Comparison of ENCODE assay signal across 6 cellular contexts in the genomic region with DNA sequence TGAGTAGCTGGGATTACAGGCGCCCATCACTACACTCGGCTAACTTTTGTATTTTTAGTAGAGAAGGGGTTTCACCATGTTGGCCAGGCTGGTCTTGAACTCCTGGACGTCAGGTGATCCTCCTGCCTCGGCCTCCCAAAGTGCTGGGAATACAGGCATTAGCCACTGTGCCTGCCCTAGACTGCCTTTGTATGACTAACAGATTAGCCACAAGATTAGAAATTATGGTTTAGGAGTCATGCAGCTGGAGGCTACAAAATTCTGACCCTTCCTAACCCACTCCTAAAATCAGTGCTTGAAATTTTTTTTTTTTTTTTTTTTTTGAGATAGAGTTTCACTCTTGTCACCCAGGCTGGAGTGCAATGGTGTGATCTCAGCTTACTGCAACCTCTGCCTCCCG. TPM values are rescaled to one million over a fixed set of nuclear protein-coding genes. Genes with fewer than 3 reads are reported as not detected.
DNase-seq lines count a peak whose midpoint lies in the region; FAIRE-seq and TF ChIP-seq lines count a peak whose summit lies in the region.
"Not testable (repeated sequence)": the region's sequence is repeated elsewhere in the genome, so short reads cannot be mapped to it uniquely, and the experiment has no call there.

No MANE protein-coding gene starts in this region.

- H4K20me1 ChIP-seq in H9 (ENCODE audit: control insufficient read depth, insufficient read depth, insufficient read length); H1 (replicated peaks in 1 of 2; ENCODE audit: control insufficient read depth in 1 of 2, insufficient read depth in 2 of 2, low read length in 2 of 2): not testable (repeated sequence)

- not testable (repeated sequence) for H2AK5ac ChIP-seq in H9 (ENCODE audit: insufficient read length, low read length); mesendoderm (ENCODE audit: low read length)
- H2AK5ac ChIP-seq in H1 (ENCODE audit: low read depth, low read length) = peak overlapping the region; percentile 98; the same call in 1 of the 2 replicates

- not testable (repeated sequence) for H3K27me3 ChIP-seq in H9 (ENCODE audit: insufficient read depth, low read length); HUES64 (ENCODE audit: insufficient read depth, low read length); H1 (replicated peaks in 1 of 4; ENCODE audit: control insufficient read depth in 3 of 4, extremely low read depth in 1 of 4, insufficient read depth in 3 of 4, low read length in 3 of 4); mesendoderm (ENCODE audit: insufficient read depth, low read length, poor library complexity)

- H3K4me2 ChIP-seq in H9 (ENCODE audit: insufficient read depth, insufficient read length, low read length); mesendoderm (ENCODE audit: low read length): not testable (repeated sequence)
- peak overlapping the region; percentile 57 to 67; a peak in 3 of 4 replicates for H3K4me2 ChIP-seq in H1 (ENCODE audit: insufficient read depth in 1 of 2, low read depth in 2 of 2, low read length in 2 of 2)

- peaks cover 11% of the 10 kb centered on the region; the same call in 1 of the 2 replicates for H3K4me1 ChIP-seq in H9 (ENCODE audit: insufficient read depth, low read length)
- H3K4me1 ChIP-seq in HUES64 (ENCODE audit: insufficient read depth, low read length) = peaks cover 33% of the 10 kb centered on the region
- peaks cover 9 to 39% (median 23%) of the 10 kb centered on the region in 4 experiments for H3K4me1 ChIP-seq in H1 (replicated peaks in 1 of 4; ENCODE audit: control insufficient read depth in 3 of 4, insufficient read depth in 4 of 4, low read length in 3 of 4)
- H3K4me1 ChIP-seq in mesendoderm (ENCODE audit: control insufficient read depth, low read depth, low read length) = not testable (repeated sequence)

- H3K18ac ChIP-seq in H9 (ENCODE audit: insufficient read length, low read depth, low read length); mesendoderm (ENCODE audit: low read length): not testable (repeated sequence)
- H3K18ac ChIP-seq in H1 (ENCODE audit: extremely low read depth, low read length) = peak overlapping the region; percentile 99; the same call in 1 of the 2 replicates

- POLR2A ChIA-PET in H1 (lab: Charles Lee; ENCODE audit: partially characterized antibody) = interaction anchor here (0.5 to 7.4 kb wide), 14 partner anchors 11 to 466 kb away, joined by 3 to 144 read pairs (median 5); partner anchors contain the start of genes CLDN15, MOGAT3, PLOD3 and ZNHIT1

- H3K23me2 ChIP-seq in H9 (ENCODE audit: insufficient read length, low read depth, low read length, poor library complexity, severe bottlenecking); H1 (ENCODE audit: low read depth, low read length): not testable (repeated sequence)

- H2BK12ac ChIP-seq in H9 (ENCODE audit: insufficient read length, low read depth, low read length) = not testable (repeated sequence)
- peak overlapping the region; percentile 91; the same call in 1 of the 2 replicates for H2BK12ac ChIP-seq in H1 (ENCODE audit: low read depth, low read length)

- H2AFZ ChIP-seq in H9 (ENCODE audit: low read length); H1 (ENCODE audit: low read length): not testable (repeated sequence)

- TF ChIP-seq EP300 in H1 (IDR thresholded peaks at IDR 0.05; ENCODE audit: borderline replicate concordance in 1 of 2, low read depth in 2 of 2, low read length in 2 of 2) = not testable (repeated sequence)

- not testable (repeated sequence) for H2BK15ac ChIP-seq in H9 (ENCODE audit: low read depth, low read length); H1 (ENCODE audit: low read length); mesendoderm (replicated peaks; ENCODE audit: low read depth)

- not testable (repeated sequence) for H3K23ac ChIP-seq in H9 (ENCODE audit: insufficient read length, low read depth, low read length); H1 (ENCODE audit: insufficient read length); mesendoderm (ENCODE audit: low read length)

- not testable (repeated sequence) for H2BK20ac ChIP-seq in H9 (ENCODE audit: low read depth, low read length, poor library complexity, severe bottlenecking)
- H2BK20ac ChIP-seq in H1 (ENCODE audit: low read length) = peak overlapping the region; percentile 88; the same call in 1 of the 2 replicates

- no CpG with 5 or more reads among the region's 5 CpGs for WGBS in H9 (ENCODE audit: extremely low coverage, insufficient read length, low lambda C conversion rate)
- WGBS in HUES64 = 76% methylated on average over 5 of the region's 5 CpGs
- 63% methylated on average over 5 of the region's 5 CpGs; no CpG with 5 or more reads in 1 of the 2 experiments for WGBS in H1 (ENCODE audit: extremely low coverage in 1 of 2, insufficient coverage in 1 of 2, insufficient read length in 1 of 2, insufficient replicate concordance in 2 of 2, low coverage in 1 of 2, low lambda C conversion rate in 2 of 2, missing lambda C conversion rate in 1 of 2), 2 experiments
- no CpG with 5 or more reads among the region's 5 CpGs for WGBS in mesendoderm (ENCODE audit: extremely low coverage, insufficient coverage, low lambda C conversion rate)

- TF ChIP-seq CTCF in H9 (conservative IDR thresholded peaks at IDR 0.05); H1 (IDR thresholded peaks at IDR 0.05; ENCODE audit: control extremely low read depth in 1 of 3, insufficient read depth in 1 of 3, low read depth in 1 of 3, low read length in 3 of 3): not testable (repeated sequence)

- CTCF ChIA-PET in H1 (lab: Charles Lee; ENCODE audit: partially characterized antibody) = interaction anchor here (0.8 to 3.8 kb wide), 7 partner anchors 8 to 220 kb away, joined by 3 to 29 read pairs (median 6); no protein-coding TSS in a partner anchor

- not testable (repeated sequence) for H3K56ac ChIP-seq in H9 (ENCODE audit: insufficient read length, low read depth, low read length); H1 (replicated peaks; ENCODE audit: insufficient read length, low read depth, low read length)
- H3K56ac ChIP-seq in mesendoderm (ENCODE audit: low read length) = peak overlapping the region; percentile 7

- not testable (repeated sequence) for H3K4ac ChIP-seq in H9 (ENCODE audit: low read depth, low read length); H1 (replicated peaks; ENCODE audit: insufficient read length, low read depth, low read length); mesendoderm (ENCODE audit: low read depth, low read length)

- 0 out of 5 replicates have a peak overlapping the region, but pooled peaks of 1 of the 2 experiments have one; percentile 17 for H3K4me3 Mint-ChIP-seq in H9

- not testable (repeated sequence) for H3K4me3 ChIP-seq in HUES64 (ENCODE audit: low read length); H1 (ENCODE audit: extremely low read depth in 1 of 4, insufficient read depth in 2 of 4, low read depth in 3 of 4, low read length in 4 of 4); mesendoderm (ENCODE audit: low read length)

- H4K5ac ChIP-seq in H9 (ENCODE audit: insufficient read length, low read depth, low read length); mesendoderm (ENCODE audit: low read length): not testable (repeated sequence)
- H4K5ac ChIP-seq in H1 (ENCODE audit: insufficient read length, low read depth, low read length) = peak overlapping the region; percentile 51

- H3K36me3 ChIP-seq in HUES64 (ENCODE audit: insufficient read depth, low read length); H1 (ENCODE audit: control insufficient read depth in 2 of 4, insufficient read depth in 4 of 4, low read length in 3 of 4); mesendoderm (ENCODE audit: control insufficient read depth, insufficient read depth, low read length): not testable (repeated sequence)

- not testable (repeated sequence) for H4K8ac ChIP-seq in H9 (replicated peaks; ENCODE audit: insufficient read length, low read depth, low read length); H1 (ENCODE audit: extremely low read depth, insufficient read depth, low read length); mesendoderm (ENCODE audit: low read depth, low read length)

- not testable (repeated sequence) for H3K9me3 Mint-ChIP-seq in H9

- not testable (repeated sequence) for FAIRE-seq in H1 (lab: Jason Lieb, UNC)

- H3K27me3 Mint-ChIP-seq in H9 (ENCODE audit: low read depth) = not testable (repeated sequence)

- not testable (repeated sequence) for TF ChIP-seq POLR2A in H1 (IDR thresholded peaks at IDR 0.05; ENCODE audit: control extremely low read depth in 1 of 2, low read depth in 2 of 2, low read length in 2 of 2)

- not testable (repeated sequence) for H3T11ph ChIP-seq in H9 (ENCODE audit: low read length)

- H3K9ac ChIP-seq in H9 (ENCODE audit: extremely low read depth, insufficient read length, low read length); HUES64 (ENCODE audit: low read depth, low read length); H1 (replicated peaks in 1 of 4; ENCODE audit: extremely low read depth in 1 of 4, low read depth in 3 of 4, low read length in 3 of 4); mesendoderm (ENCODE audit: low read length): not testable (repeated sequence)

- not testable (repeated sequence) for H2BK120ac ChIP-seq in H9 (ENCODE audit: low read depth, low read length, poor library complexity, severe bottlenecking); mesendoderm (ENCODE audit: low read depth, low read length)
- H2BK120ac ChIP-seq in H1 (replicated peaks; ENCODE audit: low read depth, low read length) = peak overlapping the region; percentile 14

- TF ChIP-seq RAD21 in H1 (IDR thresholded peaks at IDR 0.05 in 1 of 2, conservative IDR thresholded peaks at IDR 0.05 in 1 of 2; ENCODE audit: low read depth in 2 of 2, low read length in 2 of 2) = not testable (repeated sequence)

- not testable (repeated sequence) for H2BK5ac ChIP-seq in H9 (ENCODE audit: insufficient read length, low read length); mesendoderm (ENCODE audit: low read length)
- H2BK5ac ChIP-seq in H1 (ENCODE audit: low read depth, low read length) = peak overlapping the region; percentile 100

- H3K36me3 Mint-ChIP-seq in H9 (ENCODE audit: insufficient read depth in 1 of 3, low read depth in 3 of 3) = not testable (repeated sequence)

- H3K79me2 ChIP-seq in H9 (ENCODE audit: insufficient read depth, low read length); mesendoderm (ENCODE audit: control insufficient read depth, insufficient read depth, low read length): not testable (repeated sequence)
- H3K79me2 ChIP-seq in H1 (ENCODE audit: control insufficient read depth in 1 of 2, insufficient read depth in 2 of 2, low read length in 2 of 2) = peaks cover 0 to 19% of the 10 kb centered on the region in 2 experiments; a peak in 2 of 4 replicates

- H3K27ac Mint-ChIP-seq in H9 = peak overlapping the region in 2 of 3 experiments; percentile 99; a peak in 5 of 7 replicates

- H3K4me1 Mint-ChIP-seq in H9 = peaks cover 50 to 54% of the 10 kb centered on the region in 2 experiments

- H3K27ac ChIP-seq in H9 (ENCODE audit: insufficient read length, low read depth, low read length); mesendoderm (ENCODE audit: low read depth, low read length): not testable (repeated sequence)
- H3K27ac ChIP-seq in HUES64 (ENCODE audit: low read depth, low read length) (peak overlapping the region; percentile 100; the same call in 1 of the 2 replicates), H1 (ENCODE audit: low read depth, low read length) (peak overlapping the region; percentile 25; the same call in 1 of the 2 replicates)

- not testable (repeated sequence) for H3K14ac ChIP-seq in H9 (ENCODE audit: insufficient read depth, low read length); H1 (ENCODE audit: insufficient read length)

- H3K9me3 ChIP-seq in H9 (ENCODE audit: control insufficient read depth, low read depth, low read length); HUES64 (ENCODE audit: insufficient read depth, low read depth, low read length); H1 (ENCODE audit: insufficient read depth in 2 of 2, low read depth in 1 of 2, low read length in 1 of 2): not testable (repeated sequence)

- DNase-seq in EH (ENCODE audit: low read depth) = peak; percentile 22
- not testable (repeated sequence) for DNase-seq in H9; H1 (ENCODE audit: low read depth in 1 of 2, low spot score in 2 of 2); mesendoderm
- DNase-seq in RPMI7951 (ENCODE audit: low read depth) = peak; percentile 60

- not testable (repeated sequence) for H3K79me1 ChIP-seq in H9 (ENCODE audit: insufficient read depth, low read depth, low read length, poor library complexity, severe bottlenecking); H1 (ENCODE audit: low read depth, low read length); mesendoderm (ENCODE audit: low read length)

- H4K91ac ChIP-seq in H9 (ENCODE audit: insufficient read length, low read depth, low read length) (peak overlapping the region; percentile 21), H1 (replicated peaks; ENCODE audit: insufficient read length, low read length) (peak overlapping the region; percentile 91)

RNA-seq across cellular contexts. Expression of gene IFT22, which starts 29.0 kb away (rescaled TPM):
- total RNA-seq in H9 (2021) = 19.8 and 21.3 TPM in 2 replicates
- polyA plus RNA-seq in HUES64 (2013, experiment 1 of 2) = 23.7 TPM
- 25.2 TPM for polyA plus RNA-seq in HUES64 (2013, experiment 2 of 2)
- 58.2 and 62.0 TPM in 2 replicates for total RNA-seq in RPMI7951 (2014; rRNA removed; shearing (Covaris generic))
- total RNA-seq in H1 (2021; fragmentation: NEBNext Ultra II Directional; extraction: Animal tissue kit (Norgen Biotek cat#: 25700)) = 17.7 and 17.8 TPM in 2 replicates
- polyA plus RNA-seq in H1 (2011; rRNA removed) = 12.5 and 18.9 TPM in 2 replicates
- polyA plus RNA-seq in H1 (2011; cell fraction: cytosol; rRNA removed) = 18.8 TPM
- polyA plus RNA-seq in H1 (2011; cell fraction: nucleus; rRNA removed) = 12.3 TPM
- 25.7 to 34.5 TPM (median 29.0 TPM) in 4 replicates for polyA plus RNA-seq in H1 (2012, experiment 1 of 2)
- polyA plus RNA-seq in H1 (2012, experiment 2 of 2) = 25.3 TPM
- polyA plus RNA-seq in H1 (2013, experiment 1 of 2) = 17.7 TPM
- 17.7 TPM for polyA plus RNA-seq in H1 (2013, experiment 2 of 2)
- 22.1 and 25.8 TPM in 2 replicates for polyA minus RNA-seq in H1 (2011; rRNA and poly(A)+ RNA removed)
- 11.2 TPM for polyA minus RNA-seq in H1 (2011; cell fraction: cytosol; rRNA and poly(A)+ RNA removed)
- polyA minus RNA-seq in H1 (2011; cell fraction: nucleus; rRNA and poly(A)+ RNA removed) = 12.3 TPM
- polyA plus RNA-seq in mesendoderm (2013, experiment 1 of 2) = 24.3 TPM
- 23.9 TPM for polyA plus RNA-seq in mesendoderm (2013, experiment 2 of 2)

RNA-seq across cellular contexts. Expression of gene FIS1, which starts 47.7 kb away (rescaled TPM):
- 121 and 124 TPM in 2 replicates for total RNA-seq in H9 (2021)
- 93.0 TPM for polyA plus RNA-seq in HUES64 (2013, experiment 1 of 2)
- polyA plus RNA-seq in HUES64 (2013, experiment 2 of 2) = 91.9 TPM
- 239 and 343 TPM in 2 replicates for total RNA-seq in RPMI7951 (2014; rRNA removed; shearing (Covaris generic))
- 122 and 128 TPM in 2 replicates for total RNA-seq in H1 (2021; fragmentation: NEBNext Ultra II Directional; extraction: Animal tissue kit (Norgen Biotek cat#: 25700))
- polyA plus RNA-seq in H1 (2011; rRNA removed) = 195 and 246 TPM in 2 replicates
- 294 TPM for polyA plus RNA-seq in H1 (2011; cell fraction: cytosol; rRNA removed)
- polyA plus RNA-seq in H1 (2011; cell fraction: nucleus; rRNA removed) = 158 TPM
- polyA plus RNA-seq in H1 (2012, experiment 1 of 2) = 116 to 183 TPM (median 179 TPM) in 4 replicates
- 229 TPM for polyA plus RNA-seq in H1 (2012, experiment 2 of 2)
- 101 TPM for polyA plus RNA-seq in H1 (2013, experiment 1 of 2)
- polyA plus RNA-seq in H1 (2013, experiment 2 of 2) = 103 TPM
- 58.6 and 63.0 TPM in 2 replicates for polyA minus RNA-seq in H1 (2011; rRNA and poly(A)+ RNA removed)
- 42.5 TPM for polyA minus RNA-seq in H1 (2011; cell fraction: cytosol; rRNA and poly(A)+ RNA removed)
- 30.6 TPM for polyA minus RNA-seq in H1 (2011; cell fraction: nucleus; rRNA and poly(A)+ RNA removed)
- polyA plus RNA-seq in mesendoderm (2013, experiment 1 of 2) = 106 TPM
- polyA plus RNA-seq in mesendoderm (2013, experiment 2 of 2) = 109 TPM

RNA-seq across cellular contexts. Expression of gene CLDN15, which starts 55.0 kb away (rescaled TPM):
- 9.7 and 11.4 TPM in 2 replicates for total RNA-seq in H9 (2021)
- polyA plus RNA-seq in HUES64 (2013, experiment 1 of 2) = 2.6 TPM
- 2.7 TPM for polyA plus RNA-seq in HUES64 (2013, experiment 2 of 2)
- total RNA-seq in RPMI7951 (2014; rRNA removed; shearing (Covaris generic)) = 0.36 and 0.49 TPM in 2 replicates
- 5.5 and 5.9 TPM in 2 replicates for total RNA-seq in H1 (2021; fragmentation: NEBNext Ultra II Directional; extraction: Animal tissue kit (Norgen Biotek cat#: 25700))
- polyA plus RNA-seq in H1 (2011; rRNA removed) = 7.6 and 11.1 TPM in 2 replicates
- 7.0 TPM for polyA plus RNA-seq in H1 (2011; cell fraction: cytosol; rRNA removed)
- 21.7 TPM for polyA plus RNA-seq in H1 (2011; cell fraction: nucleus; rRNA removed)
- 3.8 to 6.3 TPM (median 4.8 TPM) in 4 replicates for polyA plus RNA-seq in H1 (2012, experiment 1 of 2)
- 3.7 TPM for polyA plus RNA-seq in H1 (2012, experiment 2 of 2)
- polyA plus RNA-seq in H1 (2013, experiment 1 of 2) = 3.6 TPM
- polyA plus RNA-seq in H1 (2013, experiment 2 of 2) = 2.9 TPM
- 2.7 and 5.7 TPM in 2 replicates for polyA minus RNA-seq in H1 (2011; rRNA and poly(A)+ RNA removed)
- 2.6 TPM for polyA minus RNA-seq in H1 (2011; cell fraction: cytosol; rRNA and poly(A)+ RNA removed)
- 6.4 TPM for polyA minus RNA-seq in H1 (2011; cell fraction: nucleus; rRNA and poly(A)+ RNA removed)
- polyA plus RNA-seq in mesendoderm (2013, experiment 1 of 2) = 2.2 TPM
- polyA plus RNA-seq in mesendoderm (2013, experiment 2 of 2) = 2.2 TPM
